In genomic region chr14:89386214-89386886, GRCh38 we compare ENCODE assay signal across 11 cellular contexts. TPM values are rescaled to one million over a fixed set of nuclear protein-coding genes. Genes with fewer than 3 reads are reported as not detected.
DNase-seq lines count a peak whose midpoint lies in the region; ATAC-seq, FAIRE-seq and TF ChIP-seq lines count a peak whose summit lies in the region.
"Had no signal": no experiment of that assay in that cellular context is flagged by ENCODE, and none has a peak within 500 bp of the region (broad histone marks: within the 10 kb centered on the region; RNA-seq: fewer than 3 reads in every experiment).

No MANE protein-coding gene starts in this region.

- peak overlapping the region; percentile 45 for H3K27ac Mint-ChIP-seq in chondrocyte (ENCODE audit: unreplicated experiment)

- H3K9me3 Mint-ChIP-seq in chondrocyte (ENCODE audit: low read depth): no peaks in the 10 kb centered on the region

- DNase-seq in DMS 273 treated with DMSO at 0.1 percent for 48 hours (lab: John Stamatoyannopoulos, UW): peak; percentile 29
- no peak for DNase-seq in chondrocyte (ENCODE audit: low spot score)
- DNase-seq in myocyte (ENCODE audit: low read depth): peak; percentile 79
- DNase-seq in frontal cortex (ENCODE audit: low spot score in 2 of 2): no peak
- DNase-seq: HCEC 1CT, T-helper 2 cell had no signal

- ATAC-seq in HG02759 (IDR thresholded peaks at IDR 0.05; ENCODE audit: unreplicated experiment) (peak; percentile 26), HG02981 (IDR thresholded peaks at IDR 0.05; ENCODE audit: unreplicated experiment) (no peak), HG03342 (IDR thresholded peaks at IDR 0.05; ENCODE audit: unreplicated experiment) (no peak), HG02870 (IDR thresholded peaks at IDR 0.05; ENCODE audit: unreplicated experiment) (no peak)

- no peak overlapping the region for H3K4me3 Mint-ChIP-seq in chondrocyte (ENCODE audit: unreplicated experiment)

- TF ChIP-seq CTCF in chondrocyte (IDR thresholded peaks at IDR 0.05): no peak

- peaks cover 42% of the 10 kb centered on the region for H3K4me1 Mint-ChIP-seq in chondrocyte (ENCODE audit: low read depth)

- peaks cover 1% of the 10 kb centered on the region for H3K36me3 Mint-ChIP-seq in chondrocyte (ENCODE audit: low read depth)

- H3K27me3 Mint-ChIP-seq in chondrocyte (ENCODE audit: low read depth): no peaks in the 10 kb centered on the region

- FAIRE-seq in frontal cortex (lab: Jason Lieb, UNC): no peak
- FAIRE-seq: bronchial epithelial cell had no signal

RNA-seq across cellular contexts. Expression of gene FOXN3, which starts 30.7 kb away (rescaled TPM):
- total RNA-seq in chondrocyte (129 to 161 TPM (median 155 TPM) in 3 replicates), myocyte (24.1 and 27.5 TPM in 2 replicates), frontal cortex (24.1 TPM)
- 18.8 TPM for polyA plus RNA-seq in myocyte (2012)

Comparison
In these comparisons a context has a peak if more than half of its experiments do, and no peak if none do; other contexts are left out.
1. DNase-seq: peak in DMS 273 treated with DMSO at 0.1 percent for 48 hours (single experiment) and myocyte (single experiment); none in chondrocyte (single experiment) and frontal cortex (0 of 2).